ENCODE assay signal across 9 cellular contexts in the genomic region with DNA sequence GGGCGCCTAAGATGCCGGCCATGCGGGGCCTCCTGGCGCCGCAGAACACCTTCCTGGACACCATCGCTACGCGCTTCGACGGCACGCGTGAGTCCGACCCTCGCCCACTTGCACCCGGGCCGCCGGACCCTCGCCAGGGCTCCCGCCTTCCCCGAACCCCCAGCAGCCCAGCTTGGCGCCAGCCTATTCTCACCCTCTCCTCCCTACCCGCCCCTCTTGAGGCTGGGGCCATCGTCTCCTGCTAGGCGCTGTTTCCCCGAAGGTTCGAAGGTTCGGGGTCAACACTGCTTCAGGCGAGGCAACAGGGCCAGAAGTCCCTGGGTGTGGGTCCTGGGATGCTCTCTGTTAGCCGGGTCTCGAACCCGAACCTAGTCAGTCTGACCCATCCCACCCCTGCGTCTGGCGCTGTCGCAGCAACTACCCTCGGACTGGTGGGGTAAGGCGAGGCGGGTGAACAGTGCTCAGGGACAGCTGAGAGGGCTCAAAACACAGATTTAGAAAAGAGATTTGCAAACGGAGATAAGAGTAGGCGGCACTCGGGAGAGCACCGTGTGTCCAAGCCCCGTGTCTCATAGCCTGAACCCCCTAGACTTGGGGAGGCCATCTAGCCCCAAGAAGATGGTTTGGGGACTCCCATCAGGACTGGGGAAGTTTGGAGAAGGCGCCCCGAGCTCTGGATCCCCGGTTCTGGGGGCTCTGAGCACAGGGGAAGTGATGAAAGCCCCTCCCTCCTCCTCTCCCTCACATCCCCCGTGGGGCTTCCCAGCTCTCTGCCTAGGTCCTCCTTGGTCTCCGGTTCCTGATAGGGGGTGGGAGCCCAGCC. TPM values are rescaled to one million over a fixed set of nuclear protein-coding genes. Genes with fewer than 3 reads are reported as not detected.
DNase-seq lines count a peak whose midpoint lies in the region; ATAC-seq and TF ChIP-seq lines count a peak whose summit lies in the region.
"Had no signal": no experiment of that assay in that cellular context is flagged by ENCODE, and none has a peak within 500 bp of the region (broad histone marks: within the 10 kb centered on the region; RNA-seq: fewer than 3 reads in every experiment).

No MANE protein-coding gene starts in this region.

- H3K27me3 ChIP-seq in hepatocyte, result peaks cover 71% of the 10 kb centered on the region
- H3K27me3 ChIP-seq in stomach, result peaks cover 4 to 83% (median 36%) of the 10 kb centered on the region in 3 donors

- peak overlapping the region; percentile 56 for H3K4me3 Mint-ChIP-seq in activated T-cell treated with anti-CD3 and anti-CD28 coated beads, Interleukin-2, amount 50 U/mL, for 4 hours

- no peak for TF ChIP-seq CTCF in hepatocyte (IDR thresholded peaks at IDR 0.05; ENCODE audit: poor library complexity)
- no peak for TF ChIP-seq CTCF in stomach (IDR thresholded peaks at IDR 0.05)

- no peak for ATAC-seq in activated T-cell treated with anti-CD3 and anti-CD28 coated beads, Interleukin-2, amount 50 U/mL, for 4 hours
- ATAC-seq in GM18517 (IDR thresholded peaks at IDR 0.05; ENCODE audit: unreplicated experiment), result no peak

- H3K36me3 ChIP-seq in SK-N-MC (ENCODE audit: insufficient read depth, low read length) (no peaks in the 10 kb centered on the region), hepatocyte (replicated peaks; ENCODE audit: insufficient read depth, low read depth) (no peaks in the 10 kb centered on the region), stomach (no peaks in the 10 kb centered on the region)

- no peaks in the 10 kb centered on the region for H3K9me2 ChIP-seq in hepatocyte (replicated peaks; ENCODE audit: insufficient read depth)

- no peak for DNase-seq in activated T-cell treated with anti-CD3 and anti-CD28 coated beads, Interleukin-2, amount 50 U/mL, for 4 hours
- no peak for DNase-seq in activated T-cell treated with anti-CD3 and anti-CD28 coated beads, Interleukin-2, amount 50 U/mL, for 48 hours
- DNase-seq in SK-N-MC (ENCODE audit: low read depth, low spot score) (no peak), hepatocyte (ENCODE audit: low spot score) (peak; percentile 7), stomach (peak; percentile 22), occipital lobe (lab: John Stamatoyannopoulos, UW) (no peak), activated gamma-delta T cell (lab: John Stamatoyannopoulos, UW) (no peak)

- H2AFZ ChIP-seq in hepatocyte, result no peak overlapping the region

- H3K4me1 Mint-ChIP-seq in activated T-cell treated with anti-CD3 and anti-CD28 coated beads, Interleukin-2, amount 50 U/mL, for 4 hours (ENCODE audit: low read depth), result peaks cover 15% of the 10 kb centered on the region

- H4K20me1 ChIP-seq in hepatocyte (ENCODE audit: insufficient read depth, poor library complexity, severe bottlenecking), result no peaks in the 10 kb centered on the region

- no peak for TF ChIP-seq EP300 in stomach (IDR thresholded peaks at IDR 0.05)

- no peak overlapping the region for H3K4me2 ChIP-seq in hepatocyte

- H3K9ac ChIP-seq in SK-N-MC (ENCODE audit: insufficient read length), result no peak overlapping the region

- no peak for TF ChIP-seq POLR2A in stomach (IDR thresholded peaks at IDR 0.05)

- no peaks in the 10 kb centered on the region for H3K79me2 ChIP-seq in hepatocyte

- peaks cover 15% of the 10 kb centered on the region for H3K4me1 ChIP-seq in hepatocyte (ENCODE audit: insufficient read depth)
- peaks cover 22 to 28% (median 26%) of the 10 kb centered on the region in 4 donors for H3K4me1 ChIP-seq in stomach

- H3K4me3 ChIP-seq in SK-N-MC, result peak overlapping the region; percentile 70
- H3K4me3 ChIP-seq in hepatocyte, result no peak overlapping the region
- peak overlapping the region; percentile 52 to 79 (median 65) for H3K4me3 ChIP-seq in stomach

- intact Hi-C loops in stomach (cut with DNase I; ENCODE audit: low total_unique reads), result no loop called here

- H3K9me3 ChIP-seq in SK-N-MC (ENCODE audit: low read depth, low read length) (no peaks in the 10 kb centered on the region), hepatocyte (ENCODE audit: low read depth) (no peaks in the 10 kb centered on the region), stomach (no peaks in the 10 kb centered on the region)

- H3K27me3 Mint-ChIP-seq in activated T-cell treated with anti-CD3 and anti-CD28 coated beads, Interleukin-2, amount 50 U/mL, for 4 hours (ENCODE audit: low read depth), result peaks cover 7% of the 10 kb centered on the region

- no peaks in the 10 kb centered on the region for H3K36me3 Mint-ChIP-seq in activated T-cell treated with anti-CD3 and anti-CD28 coated beads, Interleukin-2, amount 50 U/mL, for 4 hours (ENCODE audit: insufficient read depth)

- H3K9me3 Mint-ChIP-seq in activated T-cell treated with anti-CD3 and anti-CD28 coated beads, Interleukin-2, amount 50 U/mL, for 4 hours, result no peaks in the 10 kb centered on the region

- no peak overlapping the region for H3K27ac ChIP-seq in SK-N-MC
- H3K27ac ChIP-seq in hepatocyte, result no peak overlapping the region
- no peak overlapping the region for H3K27ac ChIP-seq in stomach
- H3K27ac ChIP-seq: RWPE1 had no signal

- 18% methylated on average over 25 of the region's 47 CpGs for WGBS in hepatocyte (ENCODE audit: low lambda C conversion rate, missing lambda C conversion rate)
- WGBS in stomach, 5 donors, result 13 to 23% (median 15%) methylated on average over 26 to 47 of the region's 47 CpGs

RNA-seq across cellular contexts. Expression of a gene that starts 0.8 kb away (rescaled TPM):
- total RNA-seq in activated T-cell treated with anti-CD3 and anti-CD28 coated beads, Interleukin-2, amount 50 U/mL, for 4 hours, result 1 to 10 TPM; 1.6 to 4.0 (median 3.3) TPM
- total RNA-seq in hepatocyte (0.30 and 1.0 TPM in 2 replicates), stomach (under 1 TPM in 1 of 5 donors, not detected in 4; 0.55 TPM), occipital lobe (7.5 TPM)
- polyA plus RNA-seq in hepatocyte (0.43 and 1.1 TPM in 2 replicates), stomach (under 1 TPM; 0.25 to 0.61 (median 0.44) TPM)

RNA-seq across cellular contexts. Expression of a gene that starts 28.3 kb away (rescaled TPM):
- 10 to 100 TPM; 83.9 to 98.7 (median 92.1) TPM for total RNA-seq in activated T-cell treated with anti-CD3 and anti-CD28 coated beads, Interleukin-2, amount 50 U/mL, for 4 hours
- total RNA-seq in hepatocyte (51.1 and 51.4 TPM in 2 replicates), stomach (100 to 1,000 TPM in 1 of 5 donors, 10 to 100 TPM in 4; 16.5 to 322 (median 45.6) TPM), occipital lobe (29.9 TPM)
- polyA plus RNA-seq in hepatocyte (57.7 and 58.2 TPM in 2 replicates), stomach (10 to 100 TPM; 45.8 to 51.5 (median 51.3) TPM)

Comparison
In these comparisons a context has a peak if more than half of its experiments do, and no peak if none do; other contexts are left out.
1. DNase-seq: peak in hepatocyte (single experiment) and stomach (single experiment); none in activated T-cell treated with anti-CD3 and anti-CD28 coated beads, Interleukin-2, amount 50 U/mL, for 4 hours (single experiment), activated T-cell treated with anti-CD3 and anti-CD28 coated beads, Interleukin-2, amount 50 U/mL, for 48 hours (0 of 2), SK-N-MC (single experiment), occipital lobe (single experiment) and activated gamma-delta T cell (single experiment).